In the genomic region with DNA sequence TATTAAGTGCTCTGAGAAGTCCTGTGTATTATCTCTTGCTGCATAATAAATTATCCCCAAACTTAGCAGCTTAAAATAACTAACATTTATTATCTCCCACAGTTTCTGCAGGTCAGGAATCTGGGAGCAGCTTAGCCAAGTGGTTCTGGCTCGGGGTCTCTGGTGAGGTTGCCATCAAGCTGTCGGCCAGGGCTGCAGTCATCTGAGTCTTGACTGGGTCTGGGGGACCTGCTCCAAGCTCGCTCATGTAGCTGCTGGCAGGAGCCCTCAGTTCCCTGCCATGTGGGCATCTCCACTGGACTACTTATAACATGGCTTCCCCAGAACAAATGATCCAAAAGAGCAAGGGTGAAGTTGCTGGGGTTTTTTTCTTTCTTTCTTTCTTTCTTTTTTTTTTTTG, we compare ENCODE assay signal across 23 cellular contexts.
DNase-seq lines count a peak whose midpoint lies in the region; ATAC-seq and TF ChIP-seq lines count a peak whose summit lies in the region.
"Had no signal": no experiment of that assay in that cellular context is flagged by ENCODE, and none has a peak within 500 bp of the region (broad histone marks: within the 10 kb centered on the region; RNA-seq: fewer than 3 reads in every experiment).

No MANE protein-coding gene starts in this region.

- no peak for ATAC-seq in sciatic nerve
- ATAC-seq in HG03460 (IDR thresholded peaks at IDR 0.05; ENCODE audit: unreplicated experiment), result no peak
- ATAC-seq: CD8-positive, alpha-beta T cell had no signal

- no peaks in the 10 kb centered on the region for H3K9me3 ChIP-seq in endodermal cell (ENCODE audit: control insufficient read depth, low read length)

- no peak overlapping the region for H3K9ac ChIP-seq in endodermal cell (ENCODE audit: extremely low read depth, low read length, poor library complexity, severe bottlenecking)

- H3K4me3 Mint-ChIP-seq in HFFc6 (no peak overlapping the region), endodermal cell (no peak overlapping the region), progenitor cell of endocrine pancreas (ENCODE audit: low read depth) (no peak overlapping the region)
- H3K4me3 Mint-ChIP-seq: CD8-positive, alpha-beta T cell had no signal

- peaks cover 2% of the 10 kb centered on the region; the same call in 1 of the 2 replicates for H3K27me3 Mint-ChIP-seq in HFFc6 (ENCODE audit: insufficient read depth)
- H3K27me3 Mint-ChIP-seq in endodermal cell (ENCODE audit: insufficient read depth), result no peaks in the 10 kb centered on the region
- no peaks in the 10 kb centered on the region for H3K27me3 Mint-ChIP-seq in progenitor cell of endocrine pancreas

- no peaks in the 10 kb centered on the region for H3K4me1 ChIP-seq in endodermal cell (ENCODE audit: control insufficient read depth, insufficient read depth, low read length)

- no peak overlapping the region for H3K4me3 ChIP-seq in endodermal cell (ENCODE audit: low read length)
- H3K4me3 ChIP-seq: SK-N-MC had no signal

- H3K4me1 Mint-ChIP-seq in HFFc6 (ENCODE audit: low read depth), result peaks cover 73% of the 10 kb centered on the region
- H3K4me1 Mint-ChIP-seq in endodermal cell, result peaks cover 20% of the 10 kb centered on the region
- peaks cover 8% of the 10 kb centered on the region for H3K4me1 Mint-ChIP-seq in progenitor cell of endocrine pancreas (ENCODE audit: low read depth)

- H3K9me3 Mint-ChIP-seq in HFFc6 (no peaks in the 10 kb centered on the region), endodermal cell (no peaks in the 10 kb centered on the region), progenitor cell of endocrine pancreas (ENCODE audit: low read depth) (no peaks in the 10 kb centered on the region)
- H3K9me3 Mint-ChIP-seq: CD8-positive, alpha-beta T cell had no signal

- intact Hi-C loops in sciatic nerve (cut with DNase I), result no loop called here

- WGBS in endodermal cell (ENCODE audit: insufficient coverage in 1 of 2, insufficient read length in 1 of 2), 2 experiments, result 94 to 100% methylated on average over 2 to 3 of the region's 3 CpGs

- no peak for TF ChIP-seq CTCF in HFFc6 (IDR thresholded peaks at IDR 0.05)
- no peak for TF ChIP-seq CTCF in endodermal cell (conservative IDR thresholded peaks at IDR 0.05)
- TF ChIP-seq CTCF in progenitor cell of endocrine pancreas (IDR thresholded peaks at IDR 0.05; ENCODE audit: unreplicated experiment), result no peak

- H3K36me3 Mint-ChIP-seq in HFFc6 (ENCODE audit: low read depth) (peaks cover 9% of the 10 kb centered on the region), endodermal cell (ENCODE audit: low read depth) (peaks cover 26% of the 10 kb centered on the region), progenitor cell of endocrine pancreas (ENCODE audit: insufficient read depth) (peaks cover 4% of the 10 kb centered on the region)
- H3K36me3 Mint-ChIP-seq: CD8-positive, alpha-beta T cell had no signal

- DNase-seq in activated effector memory CD4-positive, alpha-beta T cell treated with anti-CD3 and anti-CD28 coated beads, Interleukin-2, amount 50 U/mL, for 16 hours, result peak; percentile 47
- no peak for DNase-seq in activated effector memory CD4-positive, alpha-beta T cell treated with Interleukin-2 at 50 U/mL for 16 hours
- DNase-seq in HFFc6 (no peak), endodermal cell (no peak), sciatic nerve (ENCODE audit: low spot score) (peak; percentile 40), progenitor cell of endocrine pancreas (ENCODE audit: low spot score, unreplicated experiment) (no peak)
- DNase-seq: 8988T; AML-193; C1 segment of cervical spinal cord; CD8-positive, alpha-beta T cell; DMS153; GOT3; HCEC 1CT; Karpas-422; MV-4-11; NCI-H1694; NCI-H2081; NCI-H2171; NCI-H345; NCI-H524 treated with DMSO at 0.1 percent for 48 hours; SHP77 had no signal

- peaks cover 34% of the 10 kb centered on the region for H3K36me3 ChIP-seq in endodermal cell (ENCODE audit: control insufficient read depth, insufficient read depth, low read length)

- H3K27ac Mint-ChIP-seq in HFFc6 (0 out of 2 replicates have a peak overlapping the region, but pooled peaks have one; percentile 8), endodermal cell (peak overlapping the region; percentile 83), progenitor cell of endocrine pancreas (no peak overlapping the region)
- H3K27ac Mint-ChIP-seq: CD8-positive, alpha-beta T cell had no signal

- H3K27ac ChIP-seq in endodermal cell (ENCODE audit: low read depth, low read length), result no peak overlapping the region
- H3K27ac ChIP-seq: SK-N-MC had no signal

- H3K27me3 ChIP-seq in endodermal cell (ENCODE audit: control insufficient read depth, insufficient read depth, low read length, poor library complexity, severe bottlenecking), result no peaks in the 10 kb centered on the region

Comparison
In these comparisons a context has a peak if more than half of its experiments do, and no peak if none do; other contexts are left out.
1. DNase-seq: peak in activated effector memory CD4-positive, alpha-beta T cell treated with anti-CD3 and anti-CD28 coated beads, Interleukin-2, amount 50 U/mL, for 16 hours (single experiment) and sciatic nerve (single experiment); none in activated effector memory CD4-positive, alpha-beta T cell treated with Interleukin-2 at 50 U/mL for 16 hours (single experiment), HFFc6 (single experiment), endodermal cell (single experiment) and progenitor cell of endocrine pancreas (single experiment).